ENCODE assay signal across 8 cellular contexts in genomic region chr12:12265571-12266388, GRCh38. TPM values are rescaled to one million over a fixed set of nuclear protein-coding genes. Genes with fewer than 3 reads are reported as not detected.
DNase-seq lines count a peak whose midpoint lies in the region; ATAC-seq and TF ChIP-seq lines count a peak whose summit lies in the region.

No MANE protein-coding gene starts in this region.

- H3K27ac ChIP-seq in HUES64 (ENCODE audit: low read depth, low read length), result peak overlapping the region; percentile 97
- H3K27ac ChIP-seq in ovary, result peak overlapping the region; percentile 100

- intact Hi-C loops in Caco-2 (cut with micrococcal nuclease; ENCODE audit: unreplicated experiment) (loop anchor here (2.0 to 10.0 kb wide), 3 partner anchors 93 to 449 kb away; partner anchors contain the start of gene CDKN1B), ovary (cut with DNase I) (loop anchor here in 1 of 4 donors (5.0 kb wide), 1 partner anchor 52 kb away; no protein-coding TSS in a partner anchor)

- no peaks in the 10 kb centered on the region for H3K27me3 Mint-ChIP-seq in Caco-2 (ENCODE audit: insufficient read depth, unreplicated experiment)
- H3K27me3 Mint-ChIP-seq in activated CD8-positive, alpha-beta T cell treated with anti-CD3 and anti-CD28 coated beads, Interleukin-2, amount 10 ng/mL, durations not matched to agents 7 days and 5 days (ENCODE audit: low read depth), result peaks cover 53% of the 10 kb centered on the region

- H3K36me3 ChIP-seq in Caco-2 (ENCODE audit: control insufficient read depth, insufficient read depth, low read length) (no peaks in the 10 kb centered on the region), HUES64 (ENCODE audit: insufficient read depth, low read length) (no peaks in the 10 kb centered on the region), ovary (no peaks in the 10 kb centered on the region)

- peaks cover 12% of the 10 kb centered on the region; the same call in 1 of the 2 replicates for H3K4me1 ChIP-seq in Caco-2
- peaks cover 19% of the 10 kb centered on the region for H3K4me1 ChIP-seq in HUES64 (ENCODE audit: insufficient read depth, low read length)
- H3K4me1 ChIP-seq in ovary (ENCODE audit: insufficient read depth), result peaks cover 7% of the 10 kb centered on the region

- CTCF ChIA-PET in Caco-2 (lab: Charles Lee), result interaction anchor here (0.6 to 1.5 kb wide), 4 partner anchors 50 to 184 kb away, joined by 3 to 5 read pairs (median 4); partner anchors contain the start of gene MANSC1
- CTCF ChIA-PET in activated CD8-positive, alpha-beta T cell treated with anti-CD3 and anti-CD28 coated beads, Interleukin-2, amount 10 ng/mL, durations not matched to agents 7 days and 5 days (lab: Charles Lee), result interaction anchor here (1.3 kb wide), 1 partner anchor 69 kb away, joined by 3 read pairs; no protein-coding TSS in a partner anchor

- peaks cover 29% of the 10 kb centered on the region for H3K4me1 Mint-ChIP-seq in Caco-2 (ENCODE audit: low read depth, unreplicated experiment)
- peaks cover 20% of the 10 kb centered on the region for H3K4me1 Mint-ChIP-seq in activated CD8-positive, alpha-beta T cell treated with anti-CD3 and anti-CD28 coated beads, Interleukin-2, amount 10 ng/mL, durations not matched to agents 7 days and 5 days (ENCODE audit: low read depth)

- no peak for ATAC-seq in activated CD8-positive, alpha-beta T cell treated with anti-CD3 and anti-CD28 coated beads, Interleukin-2, amount 10 ng/mL, durations not matched to agents 7 days and 5 days
- ATAC-seq in GM18909 (IDR thresholded peaks at IDR 0.05; ENCODE audit: poor library complexity, unreplicated experiment) (no peak), HG02763 (IDR thresholded peaks at IDR 0.05; ENCODE audit: unreplicated experiment) (no peak)

- peak overlapping the region; percentile 99 for H3K27ac Mint-ChIP-seq in Caco-2 (ENCODE audit: unreplicated experiment)
- H3K27ac Mint-ChIP-seq in activated CD8-positive, alpha-beta T cell treated with anti-CD3 and anti-CD28 coated beads, Interleukin-2, amount 10 ng/mL, durations not matched to agents 7 days and 5 days, result no peak overlapping the region

- H3K4me3 Mint-ChIP-seq in Caco-2 (ENCODE audit: unreplicated experiment), result peak overlapping the region; percentile 91
- peak overlapping the region; percentile 74 for H3K4me3 Mint-ChIP-seq in activated CD8-positive, alpha-beta T cell treated with anti-CD3 and anti-CD28 coated beads, Interleukin-2, amount 10 ng/mL, durations not matched to agents 7 days and 5 days

- no peak for TF ChIP-seq EP300 in ovary (IDR thresholded peaks at IDR 0.05)

- WGBS in HUES64, result 2% methylated on average over 25 of the region's 25 CpGs
- WGBS in ovary, 3 donors, result 0 to 1% (median 1%) methylated on average over 25 of the region's 25 CpGs

- peaks cover 30% of the 10 kb centered on the region for H3K36me3 Mint-ChIP-seq in Caco-2 (ENCODE audit: insufficient read depth, unreplicated experiment)
- H3K36me3 Mint-ChIP-seq in activated CD8-positive, alpha-beta T cell treated with anti-CD3 and anti-CD28 coated beads, Interleukin-2, amount 10 ng/mL, durations not matched to agents 7 days and 5 days (ENCODE audit: low read depth), result no peaks in the 10 kb centered on the region

- no peaks in the 10 kb centered on the region for H3K9me3 Mint-ChIP-seq in Caco-2 (ENCODE audit: unreplicated experiment)
- H3K9me3 Mint-ChIP-seq in activated CD8-positive, alpha-beta T cell treated with anti-CD3 and anti-CD28 coated beads, Interleukin-2, amount 10 ng/mL, durations not matched to agents 7 days and 5 days (ENCODE audit: insufficient read depth), result no peaks in the 10 kb centered on the region

- BruUV-seq in Caco-2 (replicated peaks; lab: Mats Ljungman, UMichigan), result TSS peak; percentile 22

- no peak for TF ChIP-seq POLR2A in ovary (IDR thresholded peaks at IDR 0.05)

- TF ChIP-seq CTCF in Caco-2 (IDR thresholded peaks at IDR 0.05; ENCODE audit: insufficient read depth in 1 of 2, low read depth in 1 of 2, low read length in 1 of 2, severe bottlenecking in 1 of 2, unreplicated experiment in 1 of 2) (no peak), foreskin fibroblast (IDR thresholded peaks at IDR 0.05; ENCODE audit: low read depth, low read length) (no peak), ovary (IDR thresholded peaks at IDR 0.05) (no peak)

- H3K9me3 ChIP-seq in Caco-2 (no peaks in the 10 kb centered on the region), HUES64 (ENCODE audit: insufficient read depth, low read depth, low read length) (no peaks in the 10 kb centered on the region), ovary (no peaks in the 10 kb centered on the region)

- POLR2A ChIA-PET in Caco-2 (lab: Charles Lee), result interaction anchor here (0.6 to 2.6 kb wide), 8 partner anchors 43 to 451 kb away, joined by 3 to 22 read pairs (median 4); no protein-coding TSS in a partner anchor
- POLR2A ChIA-PET in activated CD8-positive, alpha-beta T cell treated with anti-CD3 and anti-CD28 coated beads, Interleukin-2, amount 10 ng/mL, durations not matched to agents 7 days and 5 days (lab: Charles Lee), result no interaction called here

- DNase-seq in Caco-2 (peak in 1 of 2 experiments; percentile 29), foreskin fibroblast (peak in 1 of 2 donors; percentile 55), ovary (no peak)
- peak; percentile 21 for DNase-seq in activated CD8-positive, alpha-beta T cell treated with anti-CD3 and anti-CD28 coated beads, Interleukin-2, amount 10 ng/mL, durations not matched to agents 7 days and 5 days
- no peak for DNase-seq in stimulated activated CD4-positive, alpha-beta T cell treated with anti-CD3 and anti-CD28 coated beads, Interleukin-4, amount 100 ng/mL, for 24 hours

- peak overlapping the region; percentile 100 for H3K4me3 ChIP-seq in Caco-2 (ENCODE audit: low read depth, low read length)
- peak overlapping the region; percentile 90 for H3K4me3 ChIP-seq in HUES64 (ENCODE audit: low read length)
- peak overlapping the region; percentile 86 to 93 for H3K4me3 ChIP-seq in foreskin fibroblast (ENCODE audit: low read depth in 1 of 2, low read length in 2 of 2)
- H3K4me3 ChIP-seq in ovary, result peak overlapping the region; percentile 68

- no peaks in the 10 kb centered on the region for H3K27me3 ChIP-seq in Caco-2 (replicated peaks; ENCODE audit: control insufficient read depth, insufficient read depth, low read length)
- H3K27me3 ChIP-seq in HUES64 (ENCODE audit: insufficient read depth, low read length), result no peaks in the 10 kb centered on the region
- H3K27me3 ChIP-seq in ovary, result no peaks in the 10 kb centered on the region

- peak overlapping the region; percentile 99 for H3K9ac ChIP-seq in HUES64 (ENCODE audit: low read depth, low read length)

RNA-seq across cellular contexts. Expression of gene LRP6, which starts 1.1 kb away (rescaled TPM):
- total RNA-seq in Caco-2 (2022) (72.7 and 78.4 TPM in 2 replicates), ovary (10 to 100 TPM; 25.4 to 46.5 (median 44.7) TPM)
- 27.0 TPM for polyA plus RNA-seq in HUES64 (2013, experiment 1 of 2)
- polyA plus RNA-seq in HUES64 (2013, experiment 2 of 2), result 28.2 TPM
- under 1 TPM; 0.08 to 0.37 TPM for total RNA-seq in activated CD8-positive, alpha-beta T cell treated with anti-CD3 and anti-CD28 coated beads, Interleukin-2, amount 10 ng/mL, durations not matched to agents 7 days and 5 days
- polyA plus RNA-seq in ovary, result 10 to 100 TPM; 11.9 to 18.0 TPM

Comparison
In these comparisons a context has a peak if more than half of its experiments do, and no peak if none do; other contexts are left out.
1. RNA of gene LRP6, which starts 1.1 kb away (total RNA-seq): 72.7 to 78.4 TPM in Caco-2 and 25.4 to 46.5 TPM in ovary; 0.08 to 0.37 TPM in activated CD8-positive, alpha-beta T cell treated with anti-CD3 and anti-CD28 coated beads, Interleukin-2, amount 10 ng/mL, durations not matched to agents 7 days and 5 days; every median in the first group is over 10 times any median in the second.
2. Peak in every context shown above with its lines, with median percentiles within 50 percentile points of each other: H3K4me3 ChIP-seq.